ENCODE assay signal across 15 cellular contexts in the genomic region with DNA sequence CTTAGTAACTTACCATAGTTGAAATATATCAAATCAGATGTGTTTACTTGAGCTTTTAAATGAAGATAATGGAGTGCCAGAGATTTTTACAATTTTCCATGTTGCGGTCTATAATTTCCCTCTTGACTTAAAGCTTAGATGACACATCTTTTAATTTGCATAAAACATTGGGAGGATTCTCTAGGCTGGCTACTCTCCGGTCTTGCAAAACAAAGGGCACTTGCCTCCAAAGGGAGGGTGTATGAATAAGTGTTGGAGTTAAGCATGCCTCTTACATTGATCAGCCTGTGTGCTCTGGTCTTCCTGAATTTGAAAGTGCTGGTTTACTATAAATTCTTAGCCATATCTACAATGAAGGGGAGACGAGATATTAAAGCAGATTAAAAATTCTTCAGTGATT.
"Had no signal": no experiment of that assay in that cellular context is flagged by ENCODE, and none has a peak within 500 bp of the region (broad histone marks: within the 10 kb centered on the region; RNA-seq: fewer than 3 reads in every experiment).

No MANE protein-coding gene starts in this region.

- H3K9me3 Mint-ChIP-seq: stimulated activated effector memory CD8-positive, alpha-beta T cell treated with anti-CD3 and anti-CD28 coated beads, Interleukin-12 subunit alpha, Interleukin-12 subunit beta, amount 100 ng/mL, for 72 hours; T-helper 2 cell treated with Interferon-gamma antibody and Interleukin-4, amounts not matched to agents 5 μg/mL and 100 μg/mL, for 36 hours had no signal

- H3K36me3 Mint-ChIP-seq: activated naive CD8-positive, alpha-beta T cell treated with anti-CD3 and anti-CD28 coated beads for 36 hours; naive thymus-derived CD8-positive, alpha-beta T cell; stimulated activated effector memory CD8-positive, alpha-beta T cell treated with anti-CD3 and anti-CD28 coated beads, Interleukin-12 subunit alpha, Interleukin-12 subunit beta, amount 100 ng/mL, for 72 hours had no signal

- DNase-seq: activated CD4-positive, alpha-beta T cell treated with anti-CD3 and anti-CD28 coated beads, Interleukin-2, amount 10 ng/mL, durations not matched to agents 7 days and 5 days; activated CD8-positive, alpha-beta memory T cell treated with anti-CD3 and anti-CD28 coated beads, Interleukin-2, amount 50 U/mL, for 48 hours; activated gamma-delta T cell; activated naive CD8-positive, alpha-beta T cell treated with anti-CD3 and anti-CD28 coated beads for 36 hours; activated T-cell treated with anti-CD3 and anti-CD28 coated beads, Interleukin-2, amount 50 U/mL, for 72 hours; endodermal cell; kidney glomerular epithelial cell; left ventricle myocardium superior; mesenchymal stem cell; naive thymus-derived CD8-positive, alpha-beta T cell had no signal

- H3K27me3 ChIP-seq: cardiac muscle cell, dorsolateral prefrontal cortex had no signal

- H3K27me3 Mint-ChIP-seq: activated CD4-positive, alpha-beta T cell treated with anti-CD3 and anti-CD28 coated beads, Interleukin-2, amount 10 ng/mL, durations not matched to agents 7 days and 5 days; activated naive CD8-positive, alpha-beta T cell treated with anti-CD3 and anti-CD28 coated beads for 36 hours; naive thymus-derived CD8-positive, alpha-beta T cell had no signal

- H3K36me3 ChIP-seq: cardiac muscle cell, thoracic aorta had no signal

- H3K4me3 Mint-ChIP-seq: activated CD4-positive, alpha-beta T cell treated with anti-CD3 and anti-CD28 coated beads, Interleukin-2, amount 10 ng/mL, durations not matched to agents 7 days and 5 days; activated naive CD8-positive, alpha-beta T cell treated with anti-CD3 and anti-CD28 coated beads for 36 hours; activated T-cell treated with anti-CD3 and anti-CD28 coated beads, Interleukin-2, amount 50 U/mL, for 72 hours; endodermal cell; naive thymus-derived CD8-positive, alpha-beta T cell; stimulated activated effector memory CD8-positive, alpha-beta T cell treated with anti-CD3 and anti-CD28 coated beads, Interleukin-12 subunit alpha, Interleukin-12 subunit beta, amount 100 ng/mL, for 72 hours; T-helper 2 cell treated with Interferon-gamma antibody and Interleukin-4, amounts not matched to agents 5 μg/mL and 100 μg/mL, for 36 hours had no signal

- H3K4me1 Mint-ChIP-seq: activated CD4-positive, alpha-beta T cell treated with anti-CD3 and anti-CD28 coated beads, Interleukin-2, amount 10 ng/mL, durations not matched to agents 7 days and 5 days; activated naive CD8-positive, alpha-beta T cell treated with anti-CD3 and anti-CD28 coated beads for 36 hours; naive thymus-derived CD8-positive, alpha-beta T cell; stimulated activated effector memory CD8-positive, alpha-beta T cell treated with anti-CD3 and anti-CD28 coated beads, Interleukin-12 subunit alpha, Interleukin-12 subunit beta, amount 100 ng/mL, for 72 hours had no signal

- H3K27ac Mint-ChIP-seq: activated CD4-positive, alpha-beta T cell treated with anti-CD3 and anti-CD28 coated beads, Interleukin-2, amount 10 ng/mL, durations not matched to agents 7 days and 5 days; activated naive CD8-positive, alpha-beta T cell treated with anti-CD3 and anti-CD28 coated beads for 36 hours; activated T-cell treated with anti-CD3 and anti-CD28 coated beads, Interleukin-2, amount 50 U/mL, for 72 hours; endodermal cell; naive thymus-derived CD8-positive, alpha-beta T cell; stimulated activated effector memory CD8-positive, alpha-beta T cell treated with anti-CD3 and anti-CD28 coated beads, Interleukin-12 subunit alpha, Interleukin-12 subunit beta, amount 100 ng/mL, for 72 hours; T-helper 2 cell treated with Interferon-gamma antibody and Interleukin-4, amounts not matched to agents 5 μg/mL and 100 μg/mL, for 36 hours had no signal

- H3K27ac ChIP-seq: cardiac muscle cell, dorsolateral prefrontal cortex, thoracic aorta had no signal

- H3K9me3 ChIP-seq: thoracic aorta had no signal

- H3K4me3 ChIP-seq: cardiac muscle cell, dorsolateral prefrontal cortex, thoracic aorta had no signal
